ENCODE assay signal across 24 cellular contexts in the genomic region with DNA sequence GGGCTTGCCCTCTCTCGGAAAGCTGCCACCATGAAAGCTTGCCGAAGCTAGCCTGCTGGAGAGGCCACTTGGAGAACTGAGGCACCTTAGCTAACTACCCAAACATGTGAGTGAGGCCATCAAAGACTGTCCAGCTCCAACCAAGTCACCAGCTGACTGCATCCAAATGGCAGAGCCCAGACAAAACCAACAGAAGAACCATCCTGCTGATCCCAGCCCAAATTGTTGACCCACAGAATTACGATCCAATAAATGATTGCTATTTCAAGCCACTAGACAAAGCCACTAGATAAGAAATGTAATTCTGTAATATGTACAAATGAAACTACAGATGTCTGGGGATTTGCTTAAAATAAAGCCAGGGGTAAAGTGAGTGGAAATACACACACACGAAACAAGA.
"Had no signal": no experiment of that assay in that cellular context is flagged by ENCODE, and none has a peak within 500 bp of the region (broad histone marks: within the 10 kb centered on the region; RNA-seq: fewer than 3 reads in every experiment).

No MANE protein-coding gene starts in this region.

- H3K27me3 Mint-ChIP-seq: activated CD4-positive, alpha-beta T cell treated with anti-CD3 and anti-CD28 coated beads, Interleukin-2, amount 10 ng/mL, durations not matched to agents 24 days and 14 days; activated naive CD8-positive, alpha-beta T cell treated with anti-CD3 and anti-CD28 coated beads, Interleukin-2, amount 50 U/mL, for 24 hours; naive thymus-derived CD8-positive, alpha-beta T cell; stimulated activated naive CD8-positive, alpha-beta T cell treated with anti-CD3 and anti-CD28 coated beads, Interleukin-15, amount 100 ng/mL, for 72 hours had no signal

- H3K27ac Mint-ChIP-seq: activated CD4-positive, alpha-beta T cell treated with anti-CD3 and anti-CD28 coated beads, Interleukin-2, amount 10 ng/mL, durations not matched to agents 24 days and 14 days; activated naive CD8-positive, alpha-beta T cell treated with anti-CD3 and anti-CD28 coated beads, Interleukin-2, amount 50 U/mL, for 24 hours had no signal

- H3K27ac ChIP-seq: brain microvascular endothelial cell, parathyroid adenoma, transverse colon, uterus had no signal

- H3K9me3 Mint-ChIP-seq: activated naive CD8-positive, alpha-beta T cell treated with anti-CD3 and anti-CD28 coated beads, Interleukin-2, amount 50 U/mL, for 24 hours; naive thymus-derived CD8-positive, alpha-beta T cell had no signal

- H3K9ac ChIP-seq: parathyroid adenoma had no signal

- H3K36me3 ChIP-seq: brain microvascular endothelial cell, esophagus muscularis mucosa, gastroesophageal sphincter, left ventricle myocardium inferior, transverse colon, uterus had no signal

- H3K27me3 ChIP-seq: esophagus muscularis mucosa, gastroesophageal sphincter, transverse colon, uterus had no signal

- H3K4me1 ChIP-seq: parathyroid adenoma had no signal

- H3K79me2 ChIP-seq: parathyroid adenoma had no signal

- H2AFZ ChIP-seq: parathyroid adenoma had no signal

- H3K9me3 ChIP-seq: transverse colon, uterus had no signal

- H3K4me3 Mint-ChIP-seq: activated CD4-positive, alpha-beta T cell treated with anti-CD3 and anti-CD28 coated beads, Interleukin-2, amount 10 ng/mL, durations not matched to agents 24 days and 14 days; activated naive CD8-positive, alpha-beta T cell treated with anti-CD3 and anti-CD28 coated beads, Interleukin-2, amount 50 U/mL, for 24 hours; activated T-cell treated with anti-CD3 and anti-CD28 coated beads, Interleukin-2, amount 50 U/mL, for 72 hours; naive thymus-derived CD8-positive, alpha-beta T cell; stimulated activated naive CD8-positive, alpha-beta T cell treated with anti-CD3 and anti-CD28 coated beads, Interleukin-15, amount 100 ng/mL, for 72 hours had no signal

- H3K36me3 Mint-ChIP-seq: naive thymus-derived CD8-positive, alpha-beta T cell had no signal

- H3K4me3 ChIP-seq: esophagus muscularis mucosa, gastroesophageal sphincter, left ventricle myocardium inferior, transverse colon, uterus had no signal

- DNase-seq: activated CD4-positive, alpha-beta T cell treated with anti-CD3 and anti-CD28 coated beads, Interleukin-2, amount 10 ng/mL, durations not matched to agents 24 days and 14 days; activated gamma-delta T cell; activated naive CD4-positive, alpha-beta T cell treated with anti-CD3 and anti-CD28 coated beads, Interleukin-2, amount 50 U/mL, for 16 hours; activated naive CD8-positive, alpha-beta T cell treated with anti-CD3 and anti-CD28 coated beads, Interleukin-2, amount 50 U/mL, for 24 hours; activated T-cell treated with anti-CD3 and anti-CD28 coated beads, Interleukin-2, amount 50 U/mL, for 72 hours; aorta; brain microvascular endothelial cell; caudate nucleus; dermis blood vessel endothelial cell; effector memory CD4-positive, alpha-beta T cell; hypothalamus; left ventricle myocardium inferior; naive thymus-derived CD8-positive, alpha-beta T cell; right cardiac atrium; stimulated activated CD4-positive, alpha-beta T cell treated with anti-CD3 and anti-CD28 coated beads, Interleukin-12 subunit alpha, Interleukin-12 subunit beta, amount 100 ng/mL, for 4 hours; stimulated activated CD4-positive, alpha-beta T cell treated with anti-CD3 and anti-CD28 coated beads, Interleukin-4, amount 100 ng/mL, for 4 hours; stimulated activated naive CD8-positive, alpha-beta T cell treated with anti-CD3 and anti-CD28 coated beads, Interleukin-15, amount 100 ng/mL, for 72 hours; SW 1271; T-helper 2 cell; transverse colon; uterus had no signal
